8 cellular contexts compared by ENCODE assay signal in genomic region chr19:3284759-3285646, GRCh38.
A peak's percentile ranks its signal among the peaks of the same experiment; 100 is the strongest.
DNase-seq lines count a peak whose midpoint lies in the region; ATAC-seq and TF ChIP-seq lines count a peak whose summit lies in the region.

No MANE protein-coding gene starts in this region.

- H3K9me3 ChIP-seq in colonic mucosa (no peaks in the 10 kb centered on the region), tibial nerve (no peaks in the 10 kb centered on the region)

- peak overlapping the region in 1 of 2 donors; percentile 64 for H3K9ac ChIP-seq in colonic mucosa (ENCODE audit: low read depth in 2 of 2, low read length in 2 of 2)

- TF ChIP-seq CTCF in colonic mucosa (IDR thresholded peaks at IDR 0.05) (no peak), tibial nerve (IDR thresholded peaks at IDR 0.05) (no peak)

- H3K27me3 ChIP-seq in colonic mucosa: no peaks in the 10 kb centered on the region
- peaks cover 0 to 85% of the 10 kb centered on the region in 2 donors for H3K27me3 ChIP-seq in tibial nerve

- H3K27ac ChIP-seq in colonic mucosa (peak overlapping the region; percentile 33), tibial nerve (no peak overlapping the region)

- 2 to 5% methylated on average over 25 to 34 of the region's 38 CpGs for WGBS in tibial nerve, 2 donors

- no peaks in the 10 kb centered on the region for H3K4me1 ChIP-seq in colonic mucosa
- H3K4me1 ChIP-seq in tibial nerve: peaks cover 0 to 21% (median 4%) of the 10 kb centered on the region in 4 donors

- TF ChIP-seq EP300 in tibial nerve (IDR thresholded peaks at IDR 0.05): no peak

- no peak overlapping the region for H3K27ac Mint-ChIP-seq in stimulated activated memory B cell treated with anti-CD40 and anti-IgM and Interleukin-4, amounts not matched to agents 10 μg/mL and 1 μg/mL and 100 μg/mL, for 72 hours

- H3K4me3 Mint-ChIP-seq in stimulated activated memory B cell treated with anti-CD40 and anti-IgM and Interleukin-4, amounts not matched to agents 10 μg/mL and 1 μg/mL and 100 μg/mL, for 72 hours: no peak overlapping the region

- TF ChIP-seq POLR2A in tibial nerve (IDR thresholded peaks at IDR 0.05): no peak

- H3K27me3 Mint-ChIP-seq in stimulated activated memory B cell treated with anti-CD40 and anti-IgM and Interleukin-4, amounts not matched to agents 10 μg/mL and 1 μg/mL and 100 μg/mL, for 72 hours: peaks cover 55% of the 10 kb centered on the region

- peaks cover 7% of the 10 kb centered on the region for H3K4me1 Mint-ChIP-seq in stimulated activated memory B cell treated with anti-CD40 and anti-IgM and Interleukin-4, amounts not matched to agents 10 μg/mL and 1 μg/mL and 100 μg/mL, for 72 hours

- ATAC-seq in stimulated activated memory B cell treated with anti-CD40 and anti-IgM and Interleukin-4, amounts not matched to agents 10 μg/mL and 1 μg/mL and 100 μg/mL, for 72 hours: peak; percentile 72
- ATAC-seq in GM21528 (IDR thresholded peaks at IDR 0.05; ENCODE audit: low FRiP score, unreplicated experiment): no peak

- H3K36me3 Mint-ChIP-seq in stimulated activated memory B cell treated with anti-CD40 and anti-IgM and Interleukin-4, amounts not matched to agents 10 μg/mL and 1 μg/mL and 100 μg/mL, for 72 hours: no peaks in the 10 kb centered on the region

- intact Hi-C loops in colonic mucosa (cut with DNase I): no loop called here

- H3K4me3 ChIP-seq in colonic mucosa (peak overlapping the region; percentile 26), tibial nerve (peak overlapping the region in 1 of 4 donors; percentile 34)

- H3K36me3 ChIP-seq in colonic mucosa (no peaks in the 10 kb centered on the region), tibial nerve (no peaks in the 10 kb centered on the region)

- DNase-seq in EL: peak; percentile 80
- DNase-seq in NCI-H187 treated with DMSO at 0.1 percent for 48 hours (lab: John Stamatoyannopoulos, UW): peak; percentile 26
- peak; percentile 41 to 55 for DNase-seq in activated CD4-positive, alpha-beta T cell treated with anti-CD3 and anti-CD28 coated beads for 4 hours
- DNase-seq in colonic mucosa: peak; percentile 98
- peak; percentile 37 to 44 for DNase-seq in lung microvascular endothelial cell (ENCODE audit: low read depth in 2 of 2)
- DNase-seq in tibial nerve (ENCODE audit: low spot score in 2 of 2): no peak

- H3K9me3 Mint-ChIP-seq in stimulated activated memory B cell treated with anti-CD40 and anti-IgM and Interleukin-4, amounts not matched to agents 10 μg/mL and 1 μg/mL and 100 μg/mL, for 72 hours: peaks cover 3% of the 10 kb centered on the region

Comparison
In these comparisons a context has a peak if more than half of its experiments do, and no peak if none do; other contexts are left out.
1. DNase-seq: peak in EL (single experiment), NCI-H187 treated with DMSO at 0.1 percent for 48 hours (single experiment), activated CD4-positive, alpha-beta T cell treated with anti-CD3 and anti-CD28 coated beads for 4 hours (2 of 2), colonic mucosa (single experiment) and lung microvascular endothelial cell (2 of 2); none in tibial nerve (0 of 2).